ENCODE assay signal across 11 cellular contexts in genomic region chr14:103483600-103483999, GRCh38. TPM values are rescaled to one million over a fixed set of nuclear protein-coding genes. Genes with fewer than 3 reads are reported as not detected.
A peak's percentile ranks its signal among the peaks of the same experiment; 100 is the strongest.
DNase-seq lines count a peak whose midpoint lies in the region; TF ChIP-seq lines count a peak whose summit lies in the region.
"Had no signal": no experiment of that assay in that cellular context is flagged by ENCODE, and none has a peak within 500 bp of the region (broad histone marks: within the 10 kb centered on the region; RNA-seq: fewer than 3 reads in every experiment).

No MANE protein-coding gene starts in this region.

- in situ Hi-C loops in mammary epithelial cell (cut with MboI; ENCODE audit: low sequenced_read_pairs in 2 of 2) = no loop called here

- H3K4me3 ChIP-seq in mammary epithelial cell (replicated peaks in 1 of 3; ENCODE audit: insufficient read depth in 1 of 3, low read depth in 2 of 3, low read length in 3 of 3) (no peak overlapping the region), left ventricle myocardium inferior (no peak overlapping the region)

- H3K4me2 ChIP-seq in mammary epithelial cell (ENCODE audit: insufficient read depth, low read depth, low read length) = peak overlapping the region; percentile 41

- 5% methylated on average over 5 of the region's 5 CpGs for WGBS in mammary epithelial cell (ENCODE audit: low coverage, missing lambda C conversion rate)

- DNase-seq in GM03348 (ENCODE audit: low spot score) (peak; percentile 57), NCI-H226 (peak; percentile 84), mammary epithelial cell (peak; percentile 96), non-pigmented ciliary epithelial cell (ENCODE audit: low read depth) (peak; percentile 75), left ventricle myocardium inferior (no peak), NCI-H2171 treated with DMSO at 0.1 percent for 48 hours (lab: John Stamatoyannopoulos, UW) (no peak), NCI-H748 treated with DMSO at 0.1 percent for 48 hours (lab: John Stamatoyannopoulos, UW) (no peak)
- DNase-seq in stimulated activated CD4-positive, alpha-beta T cell treated with anti-CD3 and anti-CD28 coated beads, Interleukin-12 subunit alpha, Interleukin-12 subunit beta, amount 100 ng/mL, for 4 hours = no peak
- DNase-seq: hippocampal formation; stimulated activated CD4-positive, alpha-beta T cell treated with anti-CD3 and anti-CD28 coated beads, Interleukin-15, amount 100 ng/mL, for 24 hours; stimulated activated naive CD8-positive, alpha-beta T cell treated with anti-CD3 and anti-CD28 coated beads, Interleukin-15, Interleukin-2, amounts not matched to agents 100 U/mL and 50 U/mL, for 24 hours had no signal

- H3K27me3 ChIP-seq in mammary epithelial cell (ENCODE audit: insufficient read depth, low read length) = no peaks in the 10 kb centered on the region
- no peaks in the 10 kb centered on the region for H3K27me3 ChIP-seq in left ventricle myocardium inferior (ENCODE audit: low read depth)

- dilution Hi-C loops in mammary epithelial cell (cut with HindIII; ENCODE audit: low sequenced_read_pairs) = no loop called here

- peaks cover 15% of the 10 kb centered on the region for H3K79me2 ChIP-seq in mammary epithelial cell (ENCODE audit: insufficient read depth, low read length)

- H3K9ac ChIP-seq in mammary epithelial cell (ENCODE audit: insufficient read depth, low read length) = no peak overlapping the region

- TF ChIP-seq CTCF in mammary epithelial cell (conservative IDR thresholded peaks at IDR 0.05 in 1 of 2, IDR thresholded peaks at IDR 0.05 in 1 of 2; ENCODE audit: extremely low read depth in 1 of 2, insufficient read depth in 1 of 2, low read depth in 1 of 2, low read length in 2 of 2) (no peak), left ventricle myocardium inferior (IDR thresholded peaks at IDR 0.05; ENCODE audit: borderline replicate concordance) (no peak)

- H3K9me3 ChIP-seq in mammary epithelial cell (replicated peaks; ENCODE audit: insufficient read depth, low read length) = no peaks in the 10 kb centered on the region
- no peaks in the 10 kb centered on the region for H3K9me3 ChIP-seq in left ventricle myocardium inferior (replicated peaks)

- H3K4me1 ChIP-seq in mammary epithelial cell (ENCODE audit: insufficient read depth, low read length) (peaks cover 12% of the 10 kb centered on the region), left ventricle myocardium inferior (peaks cover 19% of the 10 kb centered on the region)

- peaks cover 7% of the 10 kb centered on the region for H4K20me1 ChIP-seq in mammary epithelial cell (ENCODE audit: insufficient read depth, low read length)

- no TSS peak for BruUV-seq in mammary epithelial cell (replicated peaks; lab: Mats Ljungman, UMichigan)

- H3K36me3 ChIP-seq in mammary epithelial cell (ENCODE audit: insufficient read depth, low read length) = peaks cover 29% of the 10 kb centered on the region
- H3K36me3 ChIP-seq in left ventricle myocardium inferior = peaks cover 83% of the 10 kb centered on the region

- CTCF ChIA-PET in mammary epithelial cell (lab: Charles Lee; ENCODE audit: low non-redundant PET) = no interaction called here

- peak overlapping the region; percentile 53 for H3K27ac ChIP-seq in mammary epithelial cell (ENCODE audit: insufficient read depth, low read depth, low read length)
- no peak overlapping the region for H3K27ac ChIP-seq in left ventricle myocardium inferior (replicated peaks)

- H2AFZ ChIP-seq in mammary epithelial cell (ENCODE audit: low read depth, low read length) = no peak overlapping the region

- intact Hi-C loops in mammary epithelial cell (cut with micrococcal nuclease) = no loop called here
- intact Hi-C loops in left ventricle myocardium inferior (cut with micrococcal nuclease) = no loop called here

RNA-seq across cellular contexts. Expression of gene CKB, which starts 39.0 kb away (rescaled TPM):
- total RNA-seq in mammary epithelial cell (10 to 100 TPM in 1 of 2 donors, 1 to 10 TPM in 1; 8.7 to 45.8 TPM), left ventricle myocardium inferior (661 TPM)
- 6.4 TPM for polyA plus RNA-seq in mammary epithelial cell
- polyA minus RNA-seq in mammary epithelial cell = not detected

RNA-seq across cellular contexts. Expression of gene TRMT61A, which starts 45.4 kb away (rescaled TPM):
- total RNA-seq in mammary epithelial cell (10 to 100 TPM in 1 of 2 donors, 1 to 10 TPM in 1; 8.8 to 13.3 TPM), left ventricle myocardium inferior (5.9 TPM)
- polyA plus RNA-seq in mammary epithelial cell = 7.7 TPM
- 3.9 TPM for polyA minus RNA-seq in mammary epithelial cell

Comparison
In these comparisons a context has a peak if more than half of its experiments do, and no peak if none do; other contexts are left out.
1. DNase-seq: peak in GM03348 (single experiment), NCI-H226 (single experiment), mammary epithelial cell (single experiment) and non-pigmented ciliary epithelial cell (single experiment); none in left ventricle myocardium inferior (single experiment), NCI-H2171 treated with DMSO at 0.1 percent for 48 hours (single experiment), NCI-H748 treated with DMSO at 0.1 percent for 48 hours (single experiment) and stimulated activated CD4-positive, alpha-beta T cell treated with anti-CD3 and anti-CD28 coated beads, Interleukin-12 subunit alpha, Interleukin-12 subunit beta, amount 100 ng/mL, for 4 hours (single experiment).
2. RNA of gene CKB, which starts 39.0 kb away (total RNA-seq): 661 TPM in left ventricle myocardium inferior (single experiment); 8.7 to 45.8 TPM in mammary epithelial cell; every median in the first group is over 10 times any median in the second.